Comparison of ENCODE assay signal across 19 cellular contexts in the genomic region with DNA sequence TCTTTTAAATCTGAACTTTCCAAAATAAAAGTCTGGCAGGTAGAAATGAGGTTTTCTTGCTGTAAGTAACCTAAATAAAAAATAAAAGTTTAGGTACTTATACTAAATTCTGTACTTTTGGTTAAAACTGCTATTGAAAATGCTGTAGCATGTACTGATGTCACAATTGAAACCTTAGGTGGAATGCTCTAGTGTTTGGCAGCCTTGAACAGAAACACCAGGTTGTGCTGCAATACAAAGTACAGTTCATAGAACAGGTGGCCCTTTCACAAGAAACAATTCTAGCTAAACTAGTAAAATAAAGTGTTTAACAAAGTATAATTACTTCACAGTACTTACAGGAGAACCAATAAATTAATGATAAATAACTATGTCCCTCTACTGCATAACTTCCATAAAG. TPM values are rescaled to one million over a fixed set of nuclear protein-coding genes. Genes with fewer than 3 reads are reported as not detected.
DNase-seq lines count a peak whose midpoint lies in the region; ATAC-seq and TF ChIP-seq lines count a peak whose summit lies in the region.
"Had no signal": no experiment of that assay in that cellular context is flagged by ENCODE, and none has a peak within 500 bp of the region (broad histone marks: within the 10 kb centered on the region; RNA-seq: fewer than 3 reads in every experiment).

No MANE protein-coding gene starts in this region.

- peaks cover 55% of the 10 kb centered on the region for H4K20me1 ChIP-seq in OCI-LY3 (ENCODE audit: insufficient read depth, low read length)

- no peak for DNase-seq in activated T-cell treated with anti-CD3 and anti-CD28 coated beads, Interleukin-2, amount 50 U/mL, for 4 hours
- DNase-seq in activated T-cell treated with anti-CD3 and anti-CD28 coated beads, Interleukin-2, amount 50 U/mL, for 1 hour: no peak
- no peak for DNase-seq in progenitor cell of endocrine pancreas (ENCODE audit: low spot score, unreplicated experiment)
- DNase-seq: aorta, glutamatergic neuron, islet precursor cell, KBM-7, NCI-H187, NCI-H526, occipital lobe had no signal

- peak overlapping the region; percentile 41 for H3K27ac ChIP-seq in OCI-LY3 (ENCODE audit: low read length)
- H3K27ac ChIP-seq: vagina, VCaP had no signal

- no peak for TF ChIP-seq CTCF in OCI-LY3 (IDR thresholded peaks at IDR 0.05; ENCODE audit: low read depth, low read length)
- TF ChIP-seq CTCF in progenitor cell of endocrine pancreas (IDR thresholded peaks at IDR 0.05; ENCODE audit: unreplicated experiment): no peak

- H3K9ac ChIP-seq in OCI-LY3 (ENCODE audit: low read length): no peak overlapping the region

- no peaks in the 10 kb centered on the region for H3K9me3 ChIP-seq in OCI-LY3 (ENCODE audit: insufficient read depth, low read length)
- H3K9me3 ChIP-seq: vagina had no signal

- H3K4me1 ChIP-seq in OCI-LY3 (ENCODE audit: low read length): peaks cover 44% of the 10 kb centered on the region

- H3K79me2 ChIP-seq in OCI-LY3 (ENCODE audit: low read length): peaks cover 65% of the 10 kb centered on the region

- H3K36me3 ChIP-seq in OCI-LY3 (replicated peaks; ENCODE audit: low read depth, low read length): peaks cover 34% of the 10 kb centered on the region

- no peaks in the 10 kb centered on the region for H3K9me3 Mint-ChIP-seq in activated T-cell treated with anti-CD3 and anti-CD28 coated beads, Interleukin-2, amount 50 U/mL, for 4 hours
- H3K9me3 Mint-ChIP-seq in progenitor cell of endocrine pancreas (ENCODE audit: low read depth): no peaks in the 10 kb centered on the region
- H3K9me3 Mint-ChIP-seq: GM23338; stimulated activated memory B cell treated with anti-CD40 and anti-IgM and Interleukin-4, amounts not matched to agents 10 μg/mL and 1 μg/mL and 100 μg/mL, for 72 hours had no signal

- peak overlapping the region; percentile 64 for H3K4me2 ChIP-seq in OCI-LY3 (ENCODE audit: low read length)
- H3K4me2 ChIP-seq: GM23338 had no signal

- no peaks in the 10 kb centered on the region for H3K27me3 ChIP-seq in OCI-LY3 (ENCODE audit: low read depth, low read length)
- H3K27me3 ChIP-seq: vagina had no signal

- peaks cover 57% of the 10 kb centered on the region for H3K4me1 Mint-ChIP-seq in activated T-cell treated with anti-CD3 and anti-CD28 coated beads, Interleukin-2, amount 50 U/mL, for 4 hours (ENCODE audit: low read depth)
- peaks cover 4% of the 10 kb centered on the region for H3K4me1 Mint-ChIP-seq in progenitor cell of endocrine pancreas (ENCODE audit: low read depth)

- H3K36me3 Mint-ChIP-seq in activated T-cell treated with anti-CD3 and anti-CD28 coated beads, Interleukin-2, amount 50 U/mL, for 4 hours (ENCODE audit: insufficient read depth): peaks cover 28% of the 10 kb centered on the region
- peaks cover 8% of the 10 kb centered on the region for H3K36me3 Mint-ChIP-seq in progenitor cell of endocrine pancreas (ENCODE audit: insufficient read depth)

- no peak overlapping the region for H2AFZ ChIP-seq in OCI-LY3 (ENCODE audit: low read depth, low read length)
- H2AFZ ChIP-seq: GM23338 had no signal

- peak overlapping the region; percentile 64 for H3K27ac Mint-ChIP-seq in progenitor cell of endocrine pancreas
- H3K27ac Mint-ChIP-seq: GM23338; stimulated activated memory B cell treated with anti-CD40 and anti-IgM and Interleukin-4, amounts not matched to agents 10 μg/mL and 1 μg/mL and 100 μg/mL, for 72 hours had no signal

- H3K4me3 ChIP-seq in OCI-LY3 (ENCODE audit: low read length): peak overlapping the region; percentile 29; the same call in 1 of the 2 replicates
- H3K4me3 ChIP-seq: GM23338, vagina had no signal

- ATAC-seq in activated T-cell treated with anti-CD3 and anti-CD28 coated beads, Interleukin-2, amount 50 U/mL, for 4 hours: peak; percentile 20 to 30
- ATAC-seq in GM21390 (IDR thresholded peaks at IDR 0.05; ENCODE audit: unreplicated experiment) (peak; percentile 44), GM18909 (IDR thresholded peaks at IDR 0.05; ENCODE audit: poor library complexity, unreplicated experiment) (no peak), HG02981 (IDR thresholded peaks at IDR 0.05; ENCODE audit: unreplicated experiment) (no peak), GM18861 (IDR thresholded peaks at IDR 0.05; ENCODE audit: unreplicated experiment) (no peak)
- ATAC-seq: GM23338; stimulated activated memory B cell treated with anti-CD40 and anti-IgM and Interleukin-4, amounts not matched to agents 10 μg/mL and 1 μg/mL and 100 μg/mL, for 72 hours had no signal

- H3K27me3 Mint-ChIP-seq in activated T-cell treated with anti-CD3 and anti-CD28 coated beads, Interleukin-2, amount 50 U/mL, for 4 hours (ENCODE audit: low read depth): no peaks in the 10 kb centered on the region
- H3K27me3 Mint-ChIP-seq in progenitor cell of endocrine pancreas: no peaks in the 10 kb centered on the region
- H3K27me3 Mint-ChIP-seq: stimulated activated memory B cell treated with anti-CD40 and anti-IgM and Interleukin-4, amounts not matched to agents 10 μg/mL and 1 μg/mL and 100 μg/mL, for 72 hours had no signal

- H3K4me3 Mint-ChIP-seq in activated T-cell treated with anti-CD3 and anti-CD28 coated beads, Interleukin-2, amount 50 U/mL, for 4 hours: no peak overlapping the region
- no peak overlapping the region for H3K4me3 Mint-ChIP-seq in progenitor cell of endocrine pancreas (ENCODE audit: low read depth)
- H3K4me3 Mint-ChIP-seq: GM23338; stimulated activated memory B cell treated with anti-CD40 and anti-IgM and Interleukin-4, amounts not matched to agents 10 μg/mL and 1 μg/mL and 100 μg/mL, for 72 hours had no signal

RNA-seq across cellular contexts. Expression of a gene that starts 25.1 kb away (rescaled TPM):
- total RNA-seq in activated T-cell treated with anti-CD3 and anti-CD28 coated beads, Interleukin-2, amount 50 U/mL, for 4 hours: 10 to 100 TPM; 23.2 to 24.7 (median 24.4) TPM
- total RNA-seq in progenitor cell of endocrine pancreas: 20.6 and 21.0 TPM in 2 replicates

RNA-seq across cellular contexts. Expression of a gene that starts 25.5 kb away (rescaled TPM):
- total RNA-seq in activated T-cell treated with anti-CD3 and anti-CD28 coated beads, Interleukin-2, amount 50 U/mL, for 4 hours: 10 to 100 TPM; 21.0 to 26.8 (median 23.5) TPM
- 79.2 and 79.5 TPM in 2 replicates for total RNA-seq in progenitor cell of endocrine pancreas

Comparison
In these comparisons a context has a peak if more than half of its experiments do, and no peak if none do; other contexts are left out.
1. ATAC-seq: peak in activated T-cell treated with anti-CD3 and anti-CD28 coated beads, Interleukin-2, amount 50 U/mL, for 4 hours (2 of 2) and GM21390 (single experiment); none in GM18909 (single experiment), HG02981 (single experiment) and GM18861 (single experiment).